ENCODE assay signal across 35 cellular contexts in the genomic region with DNA sequence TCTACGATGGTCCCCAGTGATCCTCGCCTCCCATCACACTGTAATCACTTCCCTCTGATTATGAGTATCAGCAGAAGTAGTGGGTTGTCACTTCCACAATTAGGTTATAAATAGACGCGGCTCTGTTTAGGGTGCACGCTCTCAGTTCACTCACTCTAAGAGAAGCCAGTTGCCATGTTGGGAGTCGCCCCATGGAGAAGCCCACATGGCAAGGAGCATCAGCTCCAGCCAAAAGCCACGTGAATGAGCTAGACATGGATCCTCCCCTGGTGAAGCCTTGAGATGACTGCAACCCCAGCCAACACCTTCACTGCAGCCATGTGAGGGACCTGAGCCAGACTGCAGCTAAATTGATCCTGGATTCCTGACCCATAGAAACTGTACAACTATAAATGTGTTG. TPM values are rescaled to one million over a fixed set of nuclear protein-coding genes. Genes with fewer than 3 reads are reported as not detected.
"Had no signal": no experiment of that assay in that cellular context is flagged by ENCODE, and none has a peak within 500 bp of the region (broad histone marks: within the 10 kb centered on the region; RNA-seq: fewer than 3 reads in every experiment).

No MANE protein-coding gene starts in this region.

- DNase-seq: dermis blood vessel endothelial cell; effector memory CD4-positive, alpha-beta T cell; foreskin keratinocyte; glutamatergic neuron; heart right ventricle; hippocampal formation; kidney glomerular epithelial cell; left colon; left ventricle myocardium inferior; lower lobe of right lung; natural killer cell; occipital lobe; ovary; posterior cingulate gyrus; retina; right lobe of liver; stimulated activated CD4-positive, alpha-beta T cell treated with anti-CD3 and anti-CD28 coated beads, Interleukin-2, amount 100 ng/mL, for 24 hours; stimulated activated CD4-positive, alpha-beta T cell treated with anti-CD3 and anti-CD28 coated beads, Interleukin-4, amount 100 ng/mL, for 24 hours; stimulated activated naive CD4-positive, alpha-beta T cell treated with Interleukin-2 at 50 U/mL for 16 hours; stomach; thyroid gland; trophoblast cell had no signal

- H3K4me3 ChIP-seq: coronary artery, esophagus muscularis mucosa, heart right ventricle, left ventricle myocardium inferior, lower lobe of right lung, ovary, right lobe of liver, stomach, thyroid gland, vagina had no signal

- ATAC-seq: foreskin keratinocyte; left colon; lower lobe of right lung; natural killer cell; right lobe of liver; stimulated activated effector memory CD8-positive, alpha-beta T cell treated with anti-CD3 and anti-CD28 coated beads, Interleukin-12 subunit alpha, Interleukin-12 subunit beta, amount 100 ng/mL, for 72 hours had no signal

- H3K36me3 ChIP-seq: esophagus muscularis mucosa, heart right ventricle, left ventricle myocardium inferior, lower lobe of right lung, ovary, right lobe of liver, stomach, thyroid gland, vagina had no signal

- H3K27ac ChIP-seq: coronary artery, esophagus muscularis mucosa, foreskin keratinocyte, heart right ventricle, left ventricle myocardium inferior, lower lobe of right lung, ovary, right lobe of liver, stomach, thyroid gland, vagina had no signal

- H3K9me3 ChIP-seq: esophagus muscularis mucosa, heart right ventricle, left ventricle myocardium inferior, lower lobe of right lung, ovary, right lobe of liver, stomach, thyroid gland, vagina had no signal

- H3K4me1 ChIP-seq: foreskin keratinocyte, heart right ventricle, lower lobe of right lung, right lobe of liver, thyroid gland, vagina had no signal

- H3K27me3 ChIP-seq: ovary, thyroid gland, vagina had no signal

RNA-seq across cellular contexts. Expression of a gene that starts 26.4 kb away (rescaled TPM):
- total RNA-seq: dermis blood vessel endothelial cell, endothelial cell of umbilical vein, epithelial cell of proximal tubule, esophagus muscularis mucosa, fibroblast of lung, foreskin keratinocyte, left colon, left ventricle myocardium inferior, lower lobe of right lung, mesenteric fat pad, natural killer cell, occipital lobe, ovary, pulmonary artery endothelial cell, right lobe of liver, stomach, subcutaneous adipose tissue, temporal lobe, thyroid gland, ureter, vagina had no signal
- polyA plus RNA-seq: endothelial cell of umbilical vein, fibroblast of lung, foreskin keratinocyte, heart right ventricle, neural cell, ovary, stomach had no signal

RNA-seq across cellular contexts. Expression of a gene that starts 41.6 kb away (rescaled TPM):
- total RNA-seq: dermis blood vessel endothelial cell, endothelial cell of umbilical vein, epithelial cell of proximal tubule, esophagus muscularis mucosa, foreskin keratinocyte, left ventricle myocardium inferior, lower lobe of right lung, mesenteric fat pad, natural killer cell, pulmonary artery endothelial cell, right lobe of liver, subcutaneous adipose tissue, ureter had no signal
- polyA plus RNA-seq: endothelial cell of umbilical vein, fibroblast of lung, foreskin keratinocyte, heart right ventricle had no signal
